9 cellular contexts compared by ENCODE assay signal in genomic region chr11:71120346-71120963, GRCh38.
DNase-seq lines count a peak whose midpoint lies in the region; ATAC-seq, FAIRE-seq and TF ChIP-seq lines count a peak whose summit lies in the region.
"Had no signal": no experiment of that assay in that cellular context is flagged by ENCODE, and none has a peak within 500 bp of the region (broad histone marks: within the 10 kb centered on the region; RNA-seq: fewer than 3 reads in every experiment).

No MANE protein-coding gene starts in this region.

- POLR2A ChIA-PET in GM12878 (lab: Charles Lee): no interaction called here

- TF ChIP-seq EP300 in GM12878 (IDR thresholded peaks at IDR 0.05; ENCODE audit: borderline replicate concordance in 1 of 2, control insufficient read depth in 1 of 2, low read depth in 2 of 2, low read length in 2 of 2): no peak

- 0 out of 2 replicates have a peak, but pooled peaks have one; percentile 28 for TF ChIP-seq RAD21 in GM12878 (IDR thresholded peaks at IDR 0.05; ENCODE audit: insufficient read depth, low read depth, low read length)

- no peak for FAIRE-seq in GM12878 (lab: Jason Lieb, UNC)

- H3K4me2 ChIP-seq in GM12878 (ENCODE audit: control insufficient read depth, insufficient read depth): no peak overlapping the region

- TF ChIP-seq POLR2A in NB4 (IDR thresholded peaks at IDR 0.05; ENCODE audit: extremely low read depth, insufficient read length): no peak
- no peak for TF ChIP-seq POLR2A in GM12878 (IDR thresholded peaks at IDR 0.05; ENCODE audit: low read depth, low read length)

- RAD21 ChIA-PET in GM12878 (lab: Charles Lee; ENCODE audit: unreplicated experiment): no interaction called here

- H3K4me3 ChIP-seq in NB4 (ENCODE audit: low read depth, low read length) (no peak overlapping the region), GM12878 (no peak overlapping the region), mucosa of descending colon (no peak overlapping the region)

- H3K36me3 ChIP-seq in GM12878 (ENCODE audit: control insufficient read depth in 2 of 2, insufficient read depth in 2 of 2, low read length in 1 of 2): no peaks in the 10 kb centered on the region
- H3K36me3 ChIP-seq in mucosa of descending colon (ENCODE audit: low read depth): no peaks in the 10 kb centered on the region

- H3K79me2 ChIP-seq in GM12878 (ENCODE audit: control insufficient read depth, insufficient read depth, low read length): no peaks in the 10 kb centered on the region

- no peak overlapping the region for H2AFZ ChIP-seq in GM12878 (ENCODE audit: control insufficient read depth, low read depth, low read length)

- H3K27me3 ChIP-seq in GM12878 (replicated peaks in 1 of 2; ENCODE audit: control insufficient read depth in 2 of 2, insufficient read depth in 2 of 2, low read length in 1 of 2): no peaks in the 10 kb centered on the region

- ATAC-seq in GM12878 (peak; percentile 38; the same call in 1 of the 3 replicates), mucosa of descending colon (peak; percentile 58), HG03135 (IDR thresholded peaks at IDR 0.05; ENCODE audit: unreplicated experiment) (no peak), GM19351 (IDR thresholded peaks at IDR 0.05; ENCODE audit: unreplicated experiment) (no peak)

- CTCF ChIA-PET in GM12878 (lab: Yijun Ruan, JAX): interaction anchor here (1.3 kb wide), 1 partner anchor 299 kb away, joined by 4 read pairs; no protein-coding TSS in a partner anchor

- TF ChIP-seq CTCF in NB4 (IDR thresholded peaks at IDR 0.05; ENCODE audit: low read depth, low read length): peak; percentile 24
- peak in 2 of 3 experiments; percentile 24 to 38; a peak in 4 of 6 replicates for TF ChIP-seq CTCF in GM12878 (IDR thresholded peaks at IDR 0.05 in 2 of 3, conservative IDR thresholded peaks at IDR 0.05 in 1 of 3; ENCODE audit: control insufficient read depth in 2 of 3, extremely low read depth in 1 of 3, insufficient read depth in 1 of 3, low read depth in 3 of 3, low read length in 3 of 3)
- no peak for TF ChIP-seq CTCF in mucosa of descending colon (IDR thresholded peaks at IDR 0.05)

- DNase-seq in EH (ENCODE audit: low read depth): peak; percentile 6
- peak; percentile 30 for DNase-seq in NB4 (ENCODE audit: low read depth)
- DNase-seq in GM12878 (ENCODE audit: low read depth, low spot score): no peak
- peak in 2 of 3 donors; percentile 49 to 57 for DNase-seq in mucosa of descending colon
- DNase-seq in UCSD-AML1 (lab: John Stamatoyannopoulos, UW; ENCODE audit: unreplicated experiment): no peak
- DNase-seq in anterior cingulate cortex (lab: John Stamatoyannopoulos, UW): no peak
- DNase-seq: glutamatergic neuron had no signal

- H4K20me1 ChIP-seq in GM12878 (ENCODE audit: control insufficient read depth, insufficient read depth): no peaks in the 10 kb centered on the region

- SMC1A ChIA-PET in GM12878 (lab: Charles Lee; ENCODE audit: uncharacterized antibody, unreplicated experiment): no interaction called here

- in situ Hi-C loops in GM12878 (cut with MboI): no loop called here

- no peak overlapping the region for H3K27ac ChIP-seq in GM12878 (ENCODE audit: control insufficient read depth, insufficient read depth)

- no TSS peak for BruUV-seq in GM12878 (replicated peaks; lab: Mats Ljungman, UMichigan)

- intact Hi-C loops in GM12878 (cut with micrococcal nuclease; ENCODE audit: unreplicated experiment) (no loop called here), mucosa of descending colon (cut with DNase I, micrococcal nuclease) (no loop called here)

- H3K4me1 ChIP-seq in GM12878 (ENCODE audit: control insufficient read depth, insufficient read depth, low read length) (no peaks in the 10 kb centered on the region), mucosa of descending colon (ENCODE audit: low read depth) (no peaks in the 10 kb centered on the region)

- WGBS in GM12878 (ENCODE audit: insufficient coverage, insufficient replicate concordance, low lambda C conversion rate, missing lambda C conversion rate): 7% methylated on average over 8 of the region's 8 CpGs

- no peaks in the 10 kb centered on the region for H3K9me3 ChIP-seq in GM12878 (replicated peaks; ENCODE audit: control insufficient read depth, insufficient read depth, low read length)
- H3K9me3 ChIP-seq in mucosa of descending colon: no peaks in the 10 kb centered on the region

- no peak overlapping the region for H3K9ac ChIP-seq in GM12878 (ENCODE audit: control insufficient read depth, insufficient read depth, low read length)

TF ChIP-seq in GM12878, 131 proteins besides CTCF, POLR2A, EP300 and RAD21:
- no peak for TF ChIP-seq HDGF (IDR thresholded peaks at IDR 0.05)
- TF ChIP-seq KAT2A (conservative IDR thresholded peaks at IDR 0.05; ENCODE audit: control insufficient read depth, low read depth, low read length): no peak
- no peak for TF ChIP-seq ATF2 (IDR thresholded peaks at IDR 0.05; ENCODE audit: low read length)
- no peak for TF ChIP-seq NRF1 (conservative IDR thresholded peaks at IDR 0.05; ENCODE audit: low read depth, low read length)
- TF ChIP-seq SMAD1 (IDR thresholded peaks at IDR 0.05; ENCODE audit: low read depth, partially characterized antibody): no peak
- no peak for TF ChIP-seq PML (IDR thresholded peaks at IDR 0.05; ENCODE audit: low read length)
- no peak for TF ChIP-seq WRNIP1 (IDR thresholded peaks at IDR 0.05; ENCODE audit: borderline replicate concordance, low read depth, low read length)
- no peak for TF ChIP-seq HDAC6 (IDR thresholded peaks at IDR 0.05; ENCODE audit: unreplicated experiment)
- no peak for TF ChIP-seq ZBED1 (IDR thresholded peaks at IDR 0.05; ENCODE audit: borderline replicate concordance)
- no peak for TF ChIP-seq ATF7 (IDR thresholded peaks at IDR 0.05; ENCODE audit: low read depth)
- no peak for TF ChIP-seq ELK1 (IDR thresholded peaks at IDR 0.05; ENCODE audit: low read depth, low read length)
- no peak for TF ChIP-seq STAT1 (conservative IDR thresholded peaks at IDR 0.05)
- TF ChIP-seq ETV6 (conservative IDR thresholded peaks at IDR 0.05 in 1 of 2, IDR thresholded peaks at IDR 0.05 in 1 of 2; ENCODE audit: borderline replicate concordance in 1 of 2, low read depth in 1 of 2): no peak
- TF ChIP-seq NR2F1 (conservative IDR thresholded peaks at IDR 0.05): no peak
- TF ChIP-seq RB1 (IDR thresholded peaks at IDR 0.05; ENCODE audit: borderline replicate concordance): no peak
- TF ChIP-seq MEF2B (IDR thresholded peaks at IDR 0.05; ENCODE audit: partially characterized antibody, poor library complexity, severe bottlenecking): no peak
- TF ChIP-seq BCL3 (IDR thresholded peaks at IDR 0.05; ENCODE audit: borderline replicate concordance, insufficient read depth, low read depth, low read length, poor library complexity, severe bottlenecking): no peak

Comparison
In these comparisons a context has a peak if more than half of its experiments do, and no peak if none do; other contexts are left out.
1. DNase-seq: peak in EH (single experiment), NB4 (single experiment) and mucosa of descending colon (2 of 3); none in GM12878 (single experiment), UCSD-AML1 (single experiment) and anterior cingulate cortex (0 of 58).
2. ATAC-seq: peak in GM12878 (single experiment) and mucosa of descending colon (single experiment); none in HG03135 (single experiment) and GM19351 (single experiment).